In the genomic region with DNA sequence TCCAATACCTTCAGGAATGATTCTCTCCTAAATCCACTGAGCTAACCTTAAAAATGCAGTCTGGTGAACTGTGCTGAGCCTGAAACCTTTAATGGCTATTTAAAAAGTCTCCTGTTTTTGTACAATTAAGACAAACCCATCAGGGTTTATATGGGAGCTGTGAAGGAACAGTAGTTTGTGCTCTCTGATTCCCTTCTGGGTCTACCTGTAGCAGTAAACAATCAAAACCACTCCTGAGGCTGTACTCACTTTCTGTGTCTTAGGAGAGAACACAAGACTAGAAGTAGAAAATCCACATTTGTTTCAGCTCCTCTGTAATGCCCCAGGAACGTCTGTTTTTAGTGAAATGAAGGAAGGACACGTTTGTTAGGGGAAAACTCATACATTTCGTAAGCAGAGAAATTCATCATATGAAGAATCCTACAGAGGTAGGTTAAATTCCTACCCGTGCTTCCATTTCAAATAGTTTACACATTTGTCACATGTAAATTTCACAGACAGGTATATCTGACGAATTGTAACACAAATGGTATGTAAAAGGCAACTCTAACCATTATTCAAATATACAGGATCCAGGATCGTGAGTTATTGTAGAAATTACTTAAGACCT, we compare ENCODE assay signal across 18 cellular contexts. TPM values are rescaled to one million over a fixed set of nuclear protein-coding genes. Genes with fewer than 3 reads are reported as not detected.
A peak's percentile ranks its signal among the peaks of the same experiment; 100 is the strongest.
DNase-seq lines count a peak whose midpoint lies in the region; ATAC-seq and TF ChIP-seq lines count a peak whose summit lies in the region.
"Had no signal": no experiment of that assay in that cellular context is flagged by ENCODE, and none has a peak within 500 bp of the region (broad histone marks: within the 10 kb centered on the region; RNA-seq: fewer than 3 reads in every experiment).

No MANE protein-coding gene starts in this region.

- H3T11ph ChIP-seq in H9 (ENCODE audit: low read length) = no peak overlapping the region

- H3K27me3 ChIP-seq in H9 (ENCODE audit: insufficient read depth, low read length) (no peaks in the 10 kb centered on the region), Panc1 (ENCODE audit: control insufficient read depth, insufficient read depth, low read length) (no peaks in the 10 kb centered on the region), foreskin keratinocyte (no peaks in the 10 kb centered on the region), sigmoid colon (no peaks in the 10 kb centered on the region), WERI-Rb-1 (ENCODE audit: insufficient read depth, low read depth, severe bottlenecking) (no peaks in the 10 kb centered on the region), suprapubic skin (no peaks in the 10 kb centered on the region)
- H3K27me3 ChIP-seq: thyroid gland had no signal

- H3K23ac ChIP-seq in H9 (ENCODE audit: insufficient read length, low read depth, low read length) = no peak overlapping the region

- no peaks in the 10 kb centered on the region; a peak in 3 of 7 replicates for H3K36me3 Mint-ChIP-seq in H9 (ENCODE audit: insufficient read depth in 1 of 3, low read depth in 3 of 3)

- H3K4ac ChIP-seq in H9 (ENCODE audit: low read depth, low read length) = no peak overlapping the region

- no peak overlapping the region for H3K9ac ChIP-seq in H9 (ENCODE audit: extremely low read depth, insufficient read length, low read length)
- H3K9ac ChIP-seq: KMS-11 had no signal

- WGBS in H9 (ENCODE audit: extremely low coverage, insufficient read length, low lambda C conversion rate) = no CpG with 5 or more reads among the region's 6 CpGs
- 85 to 87% methylated on average over 6 of the region's 6 CpGs for WGBS in sigmoid colon, 2 donors
- WGBS in suprapubic skin = 72% methylated on average over 6 of the region's 6 CpGs

- H2AK5ac ChIP-seq in H9 (ENCODE audit: insufficient read length, low read length) = no peak overlapping the region

- H3K36me3 ChIP-seq in Panc1 (ENCODE audit: control insufficient read depth, insufficient read depth, low read length) (peaks cover 2% of the 10 kb centered on the region; the same call in 1 of the 2 replicates), sigmoid colon (no peaks in the 10 kb centered on the region), WERI-Rb-1 (no peaks in the 10 kb centered on the region; the same call in none of the 2 replicates), suprapubic skin (no peaks in the 10 kb centered on the region)
- H3K36me3 ChIP-seq: thyroid gland had no signal

- H2AFZ ChIP-seq in H9 (ENCODE audit: low read length) = no peak overlapping the region

- no peak overlapping the region for H2BK15ac ChIP-seq in H9 (ENCODE audit: low read depth, low read length)

- H3K4me1 Mint-ChIP-seq in H9 = peaks cover 57 to 59% of the 10 kb centered on the region in 2 experiments

- BruUV-seq in Panc1 (replicated peaks; lab: Mats Ljungman, UMichigan) = no TSS peak

- peaks cover 45% of the 10 kb centered on the region; the same call in 1 of the 2 replicates for H3K79me2 ChIP-seq in H9 (ENCODE audit: insufficient read depth, low read length)

- no peak overlapping the region for H3K56ac ChIP-seq in H9 (ENCODE audit: insufficient read length, low read depth, low read length)

- no peak overlapping the region for H2BK20ac ChIP-seq in H9 (ENCODE audit: low read depth, low read length, poor library complexity, severe bottlenecking)

- CTCF ChIA-PET in Panc1 (lab: Charles Lee) = no interaction called here

- no peaks in the 10 kb centered on the region for H3K27me3 Mint-ChIP-seq in H9 (ENCODE audit: low read depth)

- no peak overlapping the region for H2BK12ac ChIP-seq in H9 (ENCODE audit: insufficient read length, low read depth, low read length)

- no peak overlapping the region for H3K4me2 ChIP-seq in H9 (ENCODE audit: insufficient read depth, insufficient read length, low read length)
- H3K4me2 ChIP-seq: KMS-11 had no signal

- H3K23me2 ChIP-seq in H9 (ENCODE audit: insufficient read length, low read depth, low read length, poor library complexity, severe bottlenecking) = peaks cover 8% of the 10 kb centered on the region

- H3K27ac Mint-ChIP-seq in H9 = peak overlapping the region in 2 of 3 experiments; percentile 23 to 60; a peak in 2 of 7 replicates

- TF ChIP-seq POLR2A in sigmoid colon (IDR thresholded peaks at IDR 0.05) = no peak
- no peak for TF ChIP-seq POLR2A in suprapubic skin (IDR thresholded peaks at IDR 0.05)

- no peak overlapping the region for H3K27ac ChIP-seq in H9 (ENCODE audit: insufficient read length, low read depth, low read length)
- H3K27ac ChIP-seq in Panc1 (ENCODE audit: low read length) = peak overlapping the region; percentile 57; the same call in 1 of the 2 replicates
- no peak overlapping the region for H3K27ac ChIP-seq in foreskin keratinocyte
- peak overlapping the region in 3 of 4 donors; percentile 35 to 93 (median 86) for H3K27ac ChIP-seq in sigmoid colon
- H3K27ac ChIP-seq in WERI-Rb-1 = no peak overlapping the region
- no peak overlapping the region for H3K27ac ChIP-seq in suprapubic skin
- H3K27ac ChIP-seq: KMS-11 had no signal

- H3K4me1 ChIP-seq in H9 (ENCODE audit: insufficient read depth, low read length) (peaks cover 9% of the 10 kb centered on the region), Panc1 (ENCODE audit: control insufficient read depth, insufficient read depth, low read length) (peaks cover 36% of the 10 kb centered on the region), foreskin keratinocyte (peaks cover 15% of the 10 kb centered on the region), sigmoid colon (peaks cover 4 to 57% (median 43%) of the 10 kb centered on the region in 4 donors), suprapubic skin (peaks cover 34% of the 10 kb centered on the region)

- POLR2A ChIA-PET in Panc1 (lab: Charles Lee) = interaction anchor here (0.5 kb wide), 1 partner anchor 282 kb away, joined by 4 read pairs; no protein-coding TSS in a partner anchor

- H4K5ac ChIP-seq in H9 (ENCODE audit: insufficient read length, low read depth, low read length) = no peak overlapping the region

- no peak overlapping the region for H3K18ac ChIP-seq in H9 (ENCODE audit: insufficient read length, low read depth, low read length)

- in situ Hi-C loops in Panc1 (cut with HindIII; ENCODE audit: low pct_unique_long_range_greater_than_20kb, low sequenced_read_pairs) = no loop called here

- H3K4me3 ChIP-seq in Panc1 (ENCODE audit: low read depth in 2 of 2, low read length in 2 of 2) (no peak overlapping the region), sigmoid colon (no peak overlapping the region), WERI-Rb-1 (ENCODE audit: low read depth, low read length) (no peak overlapping the region), suprapubic skin (no peak overlapping the region)
- H3K4me3 ChIP-seq: thyroid gland had no signal

- intact Hi-C loops in Panc1 (cut with micrococcal nuclease; ENCODE audit: unreplicated experiment) = loop anchor here (5.0 to 10.0 kb wide), 2 partner anchors 218 to 415 kb away; no protein-coding TSS in a partner anchor
- intact Hi-C loops in sigmoid colon (cut with DNase I) = loop anchor here (2.0 to 5.0 kb wide), 4 partner anchors 35 to 222 kb away; no protein-coding TSS in a partner anchor

- no peaks in the 10 kb centered on the region for H4K20me1 ChIP-seq in H9 (ENCODE audit: control insufficient read depth, insufficient read depth, insufficient read length)

- DNase-seq in H9 = no peak
- DNase-seq in Panc1 (ENCODE audit: low read depth, low spot score) = no peak
- DNase-seq in foreskin keratinocyte = peak; percentile 73 to 89
- no peak for DNase-seq in sigmoid colon
- no peak for DNase-seq in WERI-Rb-1
- no peak for DNase-seq in suprapubic skin (ENCODE audit: low spot score in 2 of 2)
- DNase-seq in activated CD4-positive, CD25-positive, alpha-beta regulatory T cell treated with anti-CD3 and anti-CD28 coated beads, Interleukin-2, amount 50 U/mL, for 72 hours = no peak
- DNase-seq: activated CD4-positive, alpha-beta T cell treated with anti-CD3 and anti-CD28 coated beads for 4 hours; erythroblast; mesenchymal stem cell; NCI-H1105 treated with DMSO at 0.1 percent for 48 hours; NK-92 treated with Interleukin-12 subunit alpha and Interleukin-12 subunit beta, amount 100 ng/mL, for 24 hours; nucleus accumbens; Right ventricle myocardium superior; stimulated activated CD4-positive, alpha-beta T cell treated with anti-CD3 and anti-CD28 coated beads, Interleukin-4, amount 100 ng/mL, for 4 hours; thyroid gland had no signal

- no peak overlapping the region for H2BK120ac ChIP-seq in H9 (ENCODE audit: low read depth, low read length, poor library complexity, severe bottlenecking)

- H3K14ac ChIP-seq in H9 (ENCODE audit: insufficient read depth, low read length) = no peak overlapping the region

- TF ChIP-seq CTCF in H9 (conservative IDR thresholded peaks at IDR 0.05) = no peak
- TF ChIP-seq CTCF in Panc1 (IDR thresholded peaks at IDR 0.05) = no peak
- no peak for TF ChIP-seq CTCF in foreskin keratinocyte (conservative IDR thresholded peaks at IDR 0.05)
- TF ChIP-seq CTCF in sigmoid colon (IDR thresholded peaks at IDR 0.05) = no peak
- TF ChIP-seq CTCF in WERI-Rb-1 (IDR thresholded peaks at IDR 0.05; ENCODE audit: low read depth, low read length) = no peak
- no peak for TF ChIP-seq CTCF in suprapubic skin (IDR thresholded peaks at IDR 0.05)

- no peak overlapping the region for H4K91ac ChIP-seq in H9 (ENCODE audit: insufficient read length, low read depth, low read length)

- H3K4me3 Mint-ChIP-seq in H9 = no peak overlapping the region

- H3K9me3 Mint-ChIP-seq in H9 = no peaks in the 10 kb centered on the region

- no peak for TF ChIP-seq EP300 in sigmoid colon (IDR thresholded peaks at IDR 0.05)
- no peak for TF ChIP-seq EP300 in suprapubic skin (IDR thresholded peaks at IDR 0.05)

- H3K9me3 ChIP-seq in H9 (ENCODE audit: control insufficient read depth, low read depth, low read length) (no peaks in the 10 kb centered on the region), Panc1 (ENCODE audit: control insufficient read depth, insufficient read depth, low read depth, low read length) (no peaks in the 10 kb centered on the region), sigmoid colon (no peaks in the 10 kb centered on the region), WERI-Rb-1 (ENCODE audit: severe bottlenecking) (no peaks in the 10 kb centered on the region), suprapubic skin (no peaks in the 10 kb centered on the region)
- H3K9me3 ChIP-seq: thyroid gland had no signal

- H2BK5ac ChIP-seq in H9 (ENCODE audit: insufficient read length, low read length) = no peak overlapping the region

- H4K8ac ChIP-seq in H9 (replicated peaks; ENCODE audit: insufficient read length, low read depth, low read length) = no peak overlapping the region

- ATAC-seq in Panc1 (no peak), foreskin keratinocyte (peak; percentile 31), GM18511 (IDR thresholded peaks at IDR 0.05; ENCODE audit: unreplicated experiment) (no peak)

- H3K79me1 ChIP-seq in H9 (ENCODE audit: insufficient read depth, low read depth, low read length, poor library complexity, severe bottlenecking) = peaks cover 7% of the 10 kb centered on the region

RNA-seq across cellular contexts. Expression of gene CUX1, which starts 2.6 kb away (rescaled TPM):
- 53.5 and 60.5 TPM in 2 replicates for total RNA-seq in H9 (2021)
- 50.9 TPM for total RNA-seq in Panc1 (2021; ENCODE audit: unreplicated experiment)
- polyA plus RNA-seq in Panc1 (2012; ENCODE audit: insufficient read length) = 40.0 TPM
- total RNA-seq in foreskin keratinocyte = 27.1 and 30.2 TPM in 2 replicates
- 17.5 and 20.7 TPM in 2 replicates for polyA plus RNA-seq in foreskin keratinocyte
- 100 to 1,000 TPM in 2 of 4 donors, 10 to 100 TPM in 2; 47.4 to 127 (median 79.0) TPM for total RNA-seq in sigmoid colon
- 10 to 100 TPM; 46.7 to 49.9 (median 47.2) TPM for polyA plus RNA-seq in sigmoid colon
- 10 to 100 TPM; 52.5 to 93.6 (median 63.7) TPM for total RNA-seq in suprapubic skin

Comparison
In these comparisons a context has a peak if more than half of its experiments do, and no peak if none do; other contexts are left out.
1. DNase-seq: peak in foreskin keratinocyte (2 of 2); none in H9 (single experiment), Panc1 (single experiment), sigmoid colon (single experiment), WERI-Rb-1 (single experiment), suprapubic skin (0 of 2) and activated CD4-positive, CD25-positive, alpha-beta regulatory T cell treated with anti-CD3 and anti-CD28 coated beads, Interleukin-2, amount 50 U/mL, for 72 hours (single experiment).
2. H3K27ac ChIP-seq: peak in Panc1 (single experiment) and sigmoid colon (3 of 4); none in H9 (single experiment), foreskin keratinocyte (single experiment), WERI-Rb-1 (single experiment) and suprapubic skin (single experiment).